In genomic region chr9:82342046-82342445, GRCh38 we compare ENCODE assay signal across 29 cellular contexts.
"Had no signal": no experiment of that assay in that cellular context is flagged by ENCODE, and none has a peak within 500 bp of the region (broad histone marks: within the 10 kb centered on the region; RNA-seq: fewer than 3 reads in every experiment).

No MANE protein-coding gene starts in this region.

- H3K4me1 ChIP-seq: adrenal gland, body of pancreas, breast epithelium had no signal

- H3K27ac ChIP-seq: adrenal gland, body of pancreas, brain microvascular endothelial cell, breast epithelium, VCaP had no signal

- H3K36me3 ChIP-seq: adrenal gland, brain microvascular endothelial cell, breast epithelium had no signal

- H3K27me3 ChIP-seq: adrenal gland, body of pancreas, brain microvascular endothelial cell, breast epithelium had no signal

- DNase-seq: activated B cell treated with CpG ODN at 0.5 μM for 24 hours; activated CD4-positive, alpha-beta memory T cell treated with anti-CD3 and anti-CD28 coated beads for 36 hours; activated CD4-positive, alpha-beta T cell treated with anti-CD3 and anti-CD28 coated beads for 4 hours; activated CD4-positive, alpha-beta T cell treated with anti-CD3 and anti-CD28 coated beads, Interleukin-2, amount 10 ng/mL, durations not matched to agents 24 days and 14 days; activated CD4-positive, alpha-beta T cell treated with anti-CD3 and anti-CD28 coated beads, Interleukin-2, amount 50 U/mL, for 1 hour; activated CD4-positive, alpha-beta T cell treated with anti-CD3 and anti-CD28 coated beads, Interleukin-2, amount 50 U/mL, for 4 hours; activated CD4-positive, CD25-positive, alpha-beta regulatory T cell treated with anti-CD3 and anti-CD28 coated beads, Interleukin-2, amount 50 U/mL, for 72 hours; activated CD8-positive, alpha-beta memory T cell treated with anti-CD3 and anti-CD28 coated beads, Interleukin-2, amount 50 U/mL, for 4 hours; activated CD8-positive, alpha-beta T cell treated with anti-CD3 and anti-CD28 coated beads for 36 hours; activated effector memory CD4-positive, alpha-beta T cell treated with anti-CD3 and anti-CD28 coated beads, Interleukin-2, amount 50 U/mL, for 16 hours; activated gamma-delta T cell treated with Interleukin-2 at 50 U/mL for 16 hours; activated naive CD4-positive, alpha-beta T cell; activated naive CD4-positive, alpha-beta T cell treated with anti-CD3 and anti-CD28 coated beads for 36 hours; activated naive CD4-positive, alpha-beta T cell treated with anti-CD3 and anti-CD28 coated beads, Interleukin-2, amount 50 U/mL, for 16 hours; activated naive CD8-positive, alpha-beta T cell treated with anti-CD3 and anti-CD28 coated beads for 36 hours; activated T-cell treated with anti-CD3 and anti-CD28 coated beads for 4 hours; activated T-cell treated with anti-CD3 and anti-CD28 coated beads, Interleukin-2, amount 50 U/mL, for 1 hour; activated T-cell treated with anti-CD3 and anti-CD28 coated beads, Interleukin-2, amount 50 U/mL, for 4 hours; activated T-cell treated with anti-CD3 and anti-CD28 coated beads, Interleukin-2, amount 50 U/mL, for 72 hours; adrenal gland; amniotic stem cell; aorta; body of pancreas; brain microvascular endothelial cell; central memory CD4-positive, alpha-beta T cell; T-helper 2 cell; T-helper 9 cell had no signal

- H3K4me3 ChIP-seq: adrenal gland, body of pancreas, breast epithelium had no signal

- H3K9me3 ChIP-seq: adrenal gland had no signal
